Comparison of ENCODE assay signal across 19 cellular contexts in the genomic region with DNA sequence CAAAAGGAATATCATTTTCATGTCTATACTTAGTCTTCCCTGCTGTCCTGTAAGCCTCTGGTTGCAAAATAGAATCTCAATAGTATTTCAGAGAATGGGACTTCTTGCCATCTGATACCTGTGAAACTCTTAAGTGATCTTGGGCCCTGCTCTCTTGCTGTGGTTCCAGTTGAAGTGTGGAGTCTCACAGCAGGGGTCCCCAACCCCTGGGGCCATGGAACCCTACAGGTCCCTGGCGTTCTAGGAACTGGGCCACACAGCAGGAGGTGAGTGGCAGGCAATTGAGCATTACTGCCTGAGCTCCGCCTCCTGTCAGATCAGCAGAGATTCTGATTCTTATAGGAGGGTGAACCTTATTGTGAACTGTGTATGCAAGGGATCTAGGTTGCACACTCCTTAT.
"Had no signal": no experiment of that assay in that cellular context is flagged by ENCODE, and none has a peak within 500 bp of the region (broad histone marks: within the 10 kb centered on the region; RNA-seq: fewer than 3 reads in every experiment).

No MANE protein-coding gene starts in this region.

- H3K27ac ChIP-seq: esophagus squamous epithelium, gastroesophageal sphincter, ovary, right atrium auricular region, sigmoid colon, skin epidermis, suprapubic skin, tibial artery, upper lobe of right lung, vagina had no signal

- H3K36me3 ChIP-seq: esophagus squamous epithelium, gastroesophageal sphincter, ovary, right atrium auricular region, sigmoid colon, suprapubic skin, tibial artery, upper lobe of right lung, vagina had no signal

- ATAC-seq: gastroesophageal sphincter; left lobe of liver; natural killer cell; stimulated activated effector memory CD8-positive, alpha-beta T cell treated with anti-CD3 and anti-CD28 coated beads, Interleukin-12 subunit alpha, Interleukin-12 subunit beta, amount 100 ng/mL, for 72 hours; stimulated activated naive CD8-positive, alpha-beta T cell treated with anti-CD3 and anti-CD28 coated beads, Interleukin-15, Interleukin-2, amounts not matched to agents 100 U/mL and 50 U/mL, for 24 hours; upper lobe of right lung had no signal

- DNase-seq: esophagus squamous epithelium; foreskin fibroblast; islet precursor cell; mammary epithelial cell; natural killer cell; ovary; sigmoid colon; stimulated activated CD8-positive, alpha-beta memory T cell treated with anti-CD3 and anti-CD28 coated beads, Interleukin-4, amount 100 ng/mL, for 48 hours; stimulated activated naive CD8-positive, alpha-beta T cell treated with anti-CD3 and anti-CD28 coated beads, Interleukin-15, Interleukin-2, amounts not matched to agents 100 U/mL and 50 U/mL, for 24 hours; tibial artery; upper lobe of right lung had no signal

- H3K9me3 Mint-ChIP-seq: natural killer cell; stimulated activated effector memory CD8-positive, alpha-beta T cell treated with anti-CD3 and anti-CD28 coated beads, Interleukin-12 subunit alpha, Interleukin-12 subunit beta, amount 100 ng/mL, for 72 hours had no signal

- H3K9me3 ChIP-seq: esophagus squamous epithelium, gastroesophageal sphincter, ovary, right atrium auricular region, sigmoid colon, suprapubic skin, tibial artery, upper lobe of right lung, vagina had no signal

- H3K27ac Mint-ChIP-seq: natural killer cell; stimulated activated effector memory CD8-positive, alpha-beta T cell treated with anti-CD3 and anti-CD28 coated beads, Interleukin-12 subunit alpha, Interleukin-12 subunit beta, amount 100 ng/mL, for 72 hours had no signal

- H3K36me3 Mint-ChIP-seq: natural killer cell; stimulated activated effector memory CD8-positive, alpha-beta T cell treated with anti-CD3 and anti-CD28 coated beads, Interleukin-12 subunit alpha, Interleukin-12 subunit beta, amount 100 ng/mL, for 72 hours had no signal

- H3K4me3 Mint-ChIP-seq: natural killer cell; neural crest cell; stimulated activated effector memory CD8-positive, alpha-beta T cell treated with anti-CD3 and anti-CD28 coated beads, Interleukin-12 subunit alpha, Interleukin-12 subunit beta, amount 100 ng/mL, for 72 hours had no signal

- H3K27me3 ChIP-seq: esophagus squamous epithelium, gastroesophageal sphincter, ovary, right atrium auricular region, sigmoid colon, suprapubic skin, tibial artery, upper lobe of right lung, vagina had no signal

- H3K4me3 ChIP-seq: esophagus squamous epithelium, gastroesophageal sphincter, ovary, right atrium auricular region, sigmoid colon, skin epidermis, suprapubic skin, tibial artery, upper lobe of right lung, vagina had no signal
